22 cellular contexts compared by ENCODE assay signal in the genomic region with DNA sequence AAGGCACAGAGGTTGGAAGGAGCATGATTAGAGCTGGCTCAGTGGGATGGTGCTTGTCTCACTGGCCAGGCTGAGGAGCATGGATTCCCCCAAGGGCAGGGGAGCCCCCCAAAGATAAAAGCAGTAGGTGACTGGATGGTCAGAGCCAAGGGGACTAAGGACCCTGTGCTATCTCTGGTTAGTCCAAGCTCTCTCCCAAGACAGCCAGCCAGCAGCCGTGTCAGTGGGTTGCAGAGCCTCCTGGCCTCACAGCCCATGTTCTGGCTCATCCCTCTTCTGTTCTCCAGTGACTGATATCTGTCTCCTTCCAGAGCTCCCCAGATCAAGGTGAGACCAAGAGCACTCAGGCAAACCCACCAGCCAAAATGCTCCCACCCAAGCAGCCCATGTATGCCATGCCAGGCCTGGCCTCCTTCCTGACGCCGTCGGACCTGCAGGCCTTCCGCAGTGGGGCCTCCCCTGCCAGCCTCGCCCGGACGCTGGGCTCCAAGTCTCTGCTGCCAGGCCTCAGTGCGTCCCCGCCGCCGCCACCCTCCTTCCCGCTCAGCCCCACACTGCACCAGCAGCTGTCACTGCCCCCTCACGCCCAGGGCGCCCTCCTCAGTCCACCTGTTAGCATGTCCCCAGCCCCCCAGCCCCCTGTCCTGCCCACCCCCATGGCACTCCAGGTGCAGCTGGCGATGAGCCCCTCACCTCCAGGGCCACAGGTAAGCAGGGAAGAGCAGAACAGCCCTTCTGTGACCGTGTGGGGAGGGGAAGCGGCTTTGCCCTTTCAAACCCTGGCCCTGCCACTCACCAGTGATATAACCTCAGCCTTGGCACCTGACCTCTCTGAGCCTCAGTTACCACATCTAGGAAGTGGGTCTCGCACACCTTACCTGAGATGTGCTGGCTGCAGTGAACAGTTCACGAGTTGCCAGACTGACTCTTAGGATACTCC.
"Had no signal": no experiment of that assay in that cellular context is flagged by ENCODE, and none has a peak within 500 bp of the region (broad histone marks: within the 10 kb centered on the region; RNA-seq: fewer than 3 reads in every experiment).

No MANE protein-coding gene starts in this region.

- H3K27me3 ChIP-seq: brain microvascular endothelial cell, right atrium auricular region had no signal

- H3K9me3 Mint-ChIP-seq: activated naive CD8-positive, alpha-beta T cell treated with anti-CD3 and anti-CD28 coated beads for 36 hours; activated T-cell treated with anti-CD3 and anti-CD28 coated beads, Interleukin-2, amount 50 U/mL, for 4 hours; central memory CD8-positive, alpha-beta T cell had no signal

- H3K27ac Mint-ChIP-seq: activated CD8-positive, alpha-beta memory T cell treated with anti-CD3 and anti-CD28 coated beads, Interleukin-2, amount 10 ng/mL, durations not matched to agents 7 days and 5 days; activated naive CD8-positive, alpha-beta T cell treated with anti-CD3 and anti-CD28 coated beads for 36 hours had no signal

- ATAC-seq: activated CD4-positive, CD25-positive, alpha-beta regulatory T cell treated with anti-CD3 and anti-CD28 coated beads, Interleukin-2, amount 50 U/mL, for 24 hours; activated CD8-positive, alpha-beta memory T cell treated with anti-CD3 and anti-CD28 coated beads, Interleukin-2, amount 10 ng/mL, durations not matched to agents 7 days and 5 days; activated T-cell treated with anti-CD3 and anti-CD28 coated beads, Interleukin-2, amount 50 U/mL, for 4 hours had no signal

- H3K4me1 ChIP-seq: right atrium auricular region, tibial artery had no signal

- H3K27ac ChIP-seq: brain microvascular endothelial cell, coronary artery, right atrium auricular region, SK-N-MC, tibial artery had no signal

- H3K9me3 ChIP-seq: right atrium auricular region, tibial artery had no signal

- DNase-seq: activated CD4-positive, alpha-beta T cell treated with anti-CD3 and anti-CD28 coated beads, Interleukin-2, amount 50 U/mL, for 48 hours; activated CD8-positive, alpha-beta memory T cell treated with anti-CD3 and anti-CD28 coated beads, Interleukin-2, amount 10 ng/mL, durations not matched to agents 7 days and 5 days; activated gamma-delta T cell; activated naive CD8-positive, alpha-beta T cell treated with anti-CD3 and anti-CD28 coated beads for 36 hours; activated T-cell treated with anti-CD3 and anti-CD28 coated beads, Interleukin-2, amount 50 U/mL, for 4 hours; anterior cingulate cortex; brain microvascular endothelial cell; effector CD4-positive, alpha-beta T cell; foreskin fibroblast; glutamatergic neuron; hypothalamus; kidney glomerular epithelial cell; small intestine; stimulated activated CD4-positive, alpha-beta T cell treated with anti-CD3 and anti-CD28 coated beads, Interleukin-4, amount 100 ng/mL, for 4 hours; T-helper 9 cell; tibial artery had no signal

- H3K27me3 Mint-ChIP-seq: activated naive CD8-positive, alpha-beta T cell treated with anti-CD3 and anti-CD28 coated beads for 36 hours; central memory CD8-positive, alpha-beta T cell had no signal

- H3K4me3 ChIP-seq: coronary artery, lung, right atrium auricular region, SK-N-MC, tibial artery had no signal

- H3K4me3 Mint-ChIP-seq: activated CD8-positive, alpha-beta memory T cell treated with anti-CD3 and anti-CD28 coated beads, Interleukin-2, amount 10 ng/mL, durations not matched to agents 7 days and 5 days; activated naive CD8-positive, alpha-beta T cell treated with anti-CD3 and anti-CD28 coated beads for 36 hours; activated T-cell treated with anti-CD3 and anti-CD28 coated beads, Interleukin-2, amount 50 U/mL, for 4 hours; central memory CD8-positive, alpha-beta T cell had no signal

- H3K36me3 ChIP-seq: brain microvascular endothelial cell, right atrium auricular region, tibial artery had no signal
